25 cellular contexts compared by ENCODE assay signal in genomic region chr13:100767192-100767591, GRCh38.
DNase-seq lines count a peak whose midpoint lies in the region; ATAC-seq, FAIRE-seq and TF ChIP-seq lines count a peak whose summit lies in the region.
"Had no signal": no experiment of that assay in that cellular context is flagged by ENCODE, and none has a peak within 500 bp of the region (broad histone marks: within the 10 kb centered on the region; RNA-seq: fewer than 3 reads in every experiment).

No MANE protein-coding gene starts in this region.

- H2AFZ ChIP-seq in GM23338, result 0 out of 2 replicates have a peak overlapping the region, but pooled peaks have one; percentile 63
- H2AFZ ChIP-seq in GM12878 (ENCODE audit: control insufficient read depth, low read depth, low read length), result no peak overlapping the region

- H3K27me3 ChIP-seq in GM23338 (ENCODE audit: insufficient read depth) (no peaks in the 10 kb centered on the region), GM12878 (replicated peaks in 1 of 2; ENCODE audit: control insufficient read depth in 2 of 2, insufficient read depth in 2 of 2, low read length in 1 of 2) (no peaks in the 10 kb centered on the region)
- H3K27me3 ChIP-seq: BLaER1 had no signal

- no peaks in the 10 kb centered on the region for H3K36me3 Mint-ChIP-seq in activated CD4-positive, alpha-beta T cell treated with anti-CD3 and anti-CD28 coated beads, Interleukin-2, amount 10 ng/mL, durations not matched to agents 24 days and 14 days (ENCODE audit: low read depth)
- peaks cover 3% of the 10 kb centered on the region; the same call in 2 of the 3 replicates for H3K36me3 Mint-ChIP-seq in GM23338 (ENCODE audit: low read depth)
- H3K36me3 Mint-ChIP-seq: CD4-positive, CD25-positive, alpha-beta regulatory T cell; CD8-positive, alpha-beta T cell had no signal

- H3K4me3 Mint-ChIP-seq in activated CD4-positive, alpha-beta T cell treated with anti-CD3 and anti-CD28 coated beads, Interleukin-2, amount 10 ng/mL, durations not matched to agents 24 days and 14 days, result no peak overlapping the region
- H3K4me3 Mint-ChIP-seq in GM23338, result no peak overlapping the region
- H3K4me3 Mint-ChIP-seq: B cell; CD4-positive, CD25-positive, alpha-beta regulatory T cell; CD8-positive, alpha-beta T cell had no signal

- H3F3A ChIP-seq in GM23338 (replicated peaks; ENCODE audit: low read depth), result no peaks in the 10 kb centered on the region

- RAD21 ChIA-PET in GM12878 (lab: Charles Lee; ENCODE audit: unreplicated experiment), result no interaction called here

- no TSS peak for BruUV-seq in GM12878 (replicated peaks; lab: Mats Ljungman, UMichigan)

- intact Hi-C loops in activated CD4-positive, alpha-beta T cell treated with anti-CD3 and anti-CD28 coated beads, Interleukin-2, amount 10 ng/mL, durations not matched to agents 24 days and 14 days (cut with micrococcal nuclease), result no loop called here
- intact Hi-C loops in GM12878 (cut with micrococcal nuclease; ENCODE audit: unreplicated experiment), result no loop called here

- H3K4me1 ChIP-seq in GM23338 (ENCODE audit: insufficient read depth) (no peaks in the 10 kb centered on the region), GM12878 (ENCODE audit: control insufficient read depth, insufficient read depth, low read length) (no peaks in the 10 kb centered on the region)
- H3K4me1 ChIP-seq: BLaER1 had no signal

- WGBS in GM12878 (ENCODE audit: insufficient coverage, insufficient replicate concordance, low lambda C conversion rate, missing lambda C conversion rate), result 18% methylated on average over 2 of the region's 2 CpGs

- no peak for TF ChIP-seq CTCF in GM23338 (conservative IDR thresholded peaks at IDR 0.05; ENCODE audit: low read depth in 2 of 2)
- no peak for TF ChIP-seq CTCF in GM12878 (IDR thresholded peaks at IDR 0.05 in 2 of 3, conservative IDR thresholded peaks at IDR 0.05 in 1 of 3; ENCODE audit: control insufficient read depth in 2 of 3, extremely low read depth in 1 of 3, insufficient read depth in 1 of 3, low read depth in 3 of 3, low read length in 3 of 3)

- no peak for TF ChIP-seq POLR2A in GM12878 (IDR thresholded peaks at IDR 0.05; ENCODE audit: low read depth, low read length)

- H3K9ac ChIP-seq in GM12878 (ENCODE audit: control insufficient read depth, insufficient read depth, low read length), result no peak overlapping the region
- H3K9ac ChIP-seq: BLaER1 had no signal

- 0 out of 2 replicates have a peak, but pooled peaks cover 3% of the 10 kb centered on the region for H3K9me2 ChIP-seq in GM23338 (ENCODE audit: insufficient read depth)

- no peak overlapping the region for H3K27ac ChIP-seq in GM23338 (ENCODE audit: low read depth)
- no peak overlapping the region for H3K27ac ChIP-seq in GM12878 (ENCODE audit: control insufficient read depth, insufficient read depth)
- H3K27ac ChIP-seq: 22Rv1, BLaER1, C4-2B had no signal

- no peak overlapping the region for H3K4me3 ChIP-seq in GM23338
- no peak overlapping the region for H3K4me3 ChIP-seq in GM12878
- H3K4me3 ChIP-seq: BLaER1 had no signal

- H3K9me3 ChIP-seq in GM12878 (replicated peaks; ENCODE audit: control insufficient read depth, insufficient read depth, low read length), result no peaks in the 10 kb centered on the region

- no peak for FAIRE-seq in GM12878 (lab: Jason Lieb, UNC)
- FAIRE-seq: A204.1, D721Med, GM12891, GM18507, H1 had no signal

- in situ Hi-C loops in GM12878 (cut with MboI), result no loop called here

- no peak for DNase-seq in activated CD4-positive, alpha-beta T cell treated with anti-CD3 and anti-CD28 coated beads, Interleukin-2, amount 10 ng/mL, durations not matched to agents 24 days and 14 days
- DNase-seq in activated CD4-positive, alpha-beta T cell treated with anti-CD3 and anti-CD28 coated beads for 1 hour, result no peak
- DNase-seq in GM23338 (ENCODE audit: low spot score) (no peak), GM12878 (ENCODE audit: low read depth, low spot score) (no peak), NCI-H146 (lab: John Stamatoyannopoulos, UW) (no peak)
- DNase-seq: CD4-positive, CD25-positive, alpha-beta regulatory T cell; CD8-positive, alpha-beta T cell; DMS 273 treated with DMSO at 0.1 percent for 48 hours; DMS79; EL; GDM1; H7; HCEC 1CT had no signal

- peaks cover 4% of the 10 kb centered on the region for H3K4me1 Mint-ChIP-seq in activated CD4-positive, alpha-beta T cell treated with anti-CD3 and anti-CD28 coated beads, Interleukin-2, amount 10 ng/mL, durations not matched to agents 24 days and 14 days
- H3K4me1 Mint-ChIP-seq in GM23338, result no peaks in the 10 kb centered on the region; the same call in 2 of the 3 replicates
- H3K4me1 Mint-ChIP-seq: B cell; CD4-positive, CD25-positive, alpha-beta regulatory T cell had no signal

- H3K36me3 ChIP-seq in GM23338 (ENCODE audit: insufficient read depth), result no peaks in the 10 kb centered on the region; the same call in 1 of the 2 replicates
- H3K36me3 ChIP-seq in GM12878 (ENCODE audit: control insufficient read depth in 2 of 2, insufficient read depth in 2 of 2, low read length in 1 of 2), result no peaks in the 10 kb centered on the region
- H3K36me3 ChIP-seq: BLaER1 had no signal

- CTCF ChIA-PET in GM12878 (lab: Yijun Ruan, JAX), result no interaction called here

- no peaks in the 10 kb centered on the region for H3K9me3 Mint-ChIP-seq in activated CD4-positive, alpha-beta T cell treated with anti-CD3 and anti-CD28 coated beads, Interleukin-2, amount 10 ng/mL, durations not matched to agents 24 days and 14 days
- H3K9me3 Mint-ChIP-seq in GM23338, result peaks cover 11% of the 10 kb centered on the region

- ATAC-seq in GM23338 (no peak), HG02884 (IDR thresholded peaks at IDR 0.05; ENCODE audit: unreplicated experiment) (peak; percentile 54), GM12878 (peak; percentile 15; the same call in 1 of the 3 replicates), HG02938 (IDR thresholded peaks at IDR 0.05; ENCODE audit: unreplicated experiment) (no peak), HG02571 (IDR thresholded peaks at IDR 0.05; ENCODE audit: unreplicated experiment) (no peak)
- ATAC-seq: CD8-positive, alpha-beta T cell had no signal

- H3K27me3 Mint-ChIP-seq in activated CD4-positive, alpha-beta T cell treated with anti-CD3 and anti-CD28 coated beads, Interleukin-2, amount 10 ng/mL, durations not matched to agents 24 days and 14 days, result no peaks in the 10 kb centered on the region
- peaks cover 3% of the 10 kb centered on the region for H3K27me3 Mint-ChIP-seq in GM23338 (ENCODE audit: insufficient read depth, low read depth, poor library complexity)

- H3K4me2 ChIP-seq in GM23338, result no peak overlapping the region
- no peak overlapping the region for H3K4me2 ChIP-seq in GM12878 (ENCODE audit: control insufficient read depth, insufficient read depth)
- H3K4me2 ChIP-seq: BLaER1 had no signal

- TF ChIP-seq RAD21 in GM12878 (IDR thresholded peaks at IDR 0.05; ENCODE audit: insufficient read depth, low read depth, low read length), result no peak

- POLR2A ChIA-PET in GM12878 (lab: Charles Lee), result no interaction called here

- H4K20me1 ChIP-seq in GM23338 (replicated peaks; ENCODE audit: insufficient read depth) (no peaks in the 10 kb centered on the region), GM12878 (ENCODE audit: control insufficient read depth, insufficient read depth) (no peaks in the 10 kb centered on the region)
- H4K20me1 ChIP-seq: BLaER1 had no signal

- H3K27ac Mint-ChIP-seq in activated CD4-positive, alpha-beta T cell treated with anti-CD3 and anti-CD28 coated beads, Interleukin-2, amount 10 ng/mL, durations not matched to agents 24 days and 14 days, result peak overlapping the region; percentile 30
- no peak overlapping the region; the same call in 1 of the 2 replicates for H3K27ac Mint-ChIP-seq in GM23338
- H3K27ac Mint-ChIP-seq: B cell; CD4-positive, CD25-positive, alpha-beta regulatory T cell; CD8-positive, alpha-beta T cell had no signal

- H3K79me2 ChIP-seq in GM23338 (replicated peaks; ENCODE audit: insufficient read depth) (no peaks in the 10 kb centered on the region), GM12878 (ENCODE audit: control insufficient read depth, insufficient read depth, low read length) (no peaks in the 10 kb centered on the region)

- SMC1A ChIA-PET in GM12878 (lab: Charles Lee; ENCODE audit: uncharacterized antibody, unreplicated experiment), result no interaction called here

- no peak for TF ChIP-seq EP300 in GM12878 (IDR thresholded peaks at IDR 0.05; ENCODE audit: borderline replicate concordance in 1 of 2, control insufficient read depth in 1 of 2, low read depth in 2 of 2, low read length in 2 of 2)

TF ChIP-seq in GM23338, 12 proteins besides CTCF, POLR2A, EP300 and RAD21:
- TF ChIP-seq EZH2phosphoT487 (IDR thresholded peaks at IDR 0.05; ENCODE audit: unreplicated experiment) (no peak), EZH2 (IDR thresholded peaks at IDR 0.05; ENCODE audit: low read depth, unreplicated experiment) (no peak)
TF ChIP-seq in GM23338: peak in this region for 0.

TF ChIP-seq in GM12878, 131 proteins besides CTCF, POLR2A, EP300 and RAD21:
- TF ChIP-seq BCLAF1 (IDR thresholded peaks at IDR 0.05) (no peak), CREM (IDR thresholded peaks at IDR 0.05; ENCODE audit: low read depth) (peak; percentile 11; the same call in 1 of the 2 replicates), ZNF24 (IDR thresholded peaks at IDR 0.05) (no peak), JUNB (IDR thresholded peaks at IDR 0.05) (peak; percentile 78), CHD2 (IDR thresholded peaks at IDR 0.05; ENCODE audit: borderline replicate concordance, low read depth, low read length) (no peak)

Comparison
In these comparisons a context has a peak if more than half of its experiments do, and no peak if none do; other contexts are left out.
1. ATAC-seq: peak in HG02884 (single experiment) and GM12878 (single experiment); none in GM23338 (single experiment), HG02938 (single experiment) and HG02571 (single experiment).